In the genomic region with DNA sequence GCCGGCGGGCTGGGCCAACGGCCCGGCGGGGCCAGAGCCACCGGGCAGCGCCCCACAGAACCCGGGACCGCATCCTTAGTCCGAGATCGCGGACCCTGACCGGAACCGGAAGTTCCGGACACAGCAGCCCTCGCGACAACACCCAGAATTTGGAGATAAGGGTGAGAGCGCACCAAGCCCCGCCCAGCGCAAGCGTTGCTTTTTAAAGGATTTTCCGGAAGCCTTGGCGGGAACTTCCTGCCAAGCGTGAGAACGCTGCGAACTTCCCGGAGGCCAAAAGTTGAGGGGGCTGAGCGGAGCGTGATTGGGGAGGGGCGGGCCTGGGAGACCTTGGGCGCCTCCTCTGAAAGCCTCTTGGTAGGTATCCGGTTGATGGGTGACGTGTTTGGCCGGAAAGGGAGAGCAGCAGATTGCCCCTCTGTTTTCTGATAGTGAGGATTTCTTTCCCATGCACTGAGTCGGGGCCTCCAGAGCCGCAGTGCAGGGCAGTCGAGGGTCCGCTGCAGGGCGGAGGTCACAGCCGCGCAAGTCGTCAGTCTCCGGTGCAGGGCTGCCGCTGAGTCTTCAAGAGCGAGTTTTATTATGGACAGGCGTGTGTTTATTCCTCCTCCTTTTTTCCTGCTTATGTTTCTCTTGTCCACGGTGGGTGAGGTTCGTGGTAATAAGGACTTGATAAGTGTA, we compare ENCODE assay signal across 8 cellular contexts. TPM values are rescaled to one million over a fixed set of nuclear protein-coding genes. Genes with fewer than 3 reads are reported as not detected.
A peak's percentile ranks its signal among the peaks of the same experiment; 100 is the strongest.
DNase-seq lines count a peak whose midpoint lies in the region; ATAC-seq and TF ChIP-seq lines count a peak whose summit lies in the region.

A gene with protein sequence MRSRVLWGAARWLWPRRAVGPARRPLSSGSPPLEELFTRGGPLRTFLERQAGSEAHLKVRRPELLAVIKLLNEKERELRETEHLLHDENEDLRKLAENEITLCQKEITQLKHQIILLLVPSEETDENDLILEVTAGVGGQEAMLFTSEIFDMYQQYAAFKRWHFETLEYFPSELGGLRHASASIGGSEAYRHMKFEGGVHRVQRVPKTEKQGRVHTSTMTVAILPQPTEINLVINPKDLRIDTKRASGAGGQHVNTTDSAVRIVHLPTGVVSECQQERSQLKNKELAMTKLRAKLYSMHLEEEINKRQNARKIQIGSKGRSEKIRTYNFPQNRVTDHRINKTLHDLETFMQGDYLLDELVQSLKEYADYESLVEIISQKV (minus strand): TSS at position 97 of the 681 bp plus-strand sequence. CDS start 24 bp downstream, at position 73.

- CTCF ChIA-PET in T-cell (lab: Charles Lee) = no interaction called here

- peak within 1 kb of the TSS; percentile 99 for H3K4me2 ChIP-seq in trophoblast cell (ENCODE audit: low read length)

- no peak within 1 kb of the TSS for H2BK12ac ChIP-seq in trophoblast cell (ENCODE audit: low read length)

- H3K27me3 ChIP-seq in trophoblast cell (ENCODE audit: insufficient read depth, low read length) (no peaks in the 10 kb centered on the region), transverse colon (no peaks in the 10 kb centered on the region)

- intact Hi-C loops in cardiac septum (cut with DNase I) = loop anchor here (2.0 kb wide), 1 partner anchor 20 kb away; a partner anchor contains a TSS
- intact Hi-C loops in transverse colon (cut with DNase I; ENCODE audit: low total_unique reads) = no loop called here

- peak within 1 kb of the TSS; percentile 55 for H4K91ac ChIP-seq in trophoblast cell (ENCODE audit: low read depth, low read length)

- H4K8ac ChIP-seq in trophoblast cell (ENCODE audit: low read depth, low read length) = peak within 1 kb of the TSS; percentile 94

- peak within 1 kb of the TSS; percentile 78 for H3K4ac ChIP-seq in trophoblast cell (ENCODE audit: low read depth, low read length)

- peaks cover 8% of the 10 kb centered on the region for H3K79me2 ChIP-seq in trophoblast cell (ENCODE audit: control insufficient read depth, insufficient read depth, low read length, poor library complexity)

- H3K23ac ChIP-seq in trophoblast cell (ENCODE audit: low read length) = no peak within 1 kb of the TSS

- H3K9ac ChIP-seq in trophoblast cell (ENCODE audit: low read length) = peak within 1 kb of the TSS; percentile 94

- no peaks in the 10 kb centered on the region for H3K9me3 Mint-ChIP-seq in T-cell

- H3K4me3 ChIP-seq in GM12875 (ENCODE audit: low read depth, low read length) (peak within 1 kb of the TSS; percentile 46), trophoblast cell (ENCODE audit: low read depth, low read length) (peak within 1 kb of the TSS; percentile 92), transverse colon (peak within 1 kb of the TSS; percentile 56 to 92 (median 72))

- peaks cover 48 to 53% (median 49%) of the 10 kb centered on the region in 3 donors for H3K4me1 Mint-ChIP-seq in T-cell

- H3K4me3 Mint-ChIP-seq in T-cell = peak within 1 kb of the TSS; percentile 94 to 97 (median 96)

- peak; percentile 90 for TF ChIP-seq POLR2A in transverse colon (IDR thresholded peaks at IDR 0.05)

- DNase-seq in NCI-H1417 treated with DMSO at 0.1 percent for 48 hours (lab: John Stamatoyannopoulos, UW) (peak; percentile 73), T-cell (peak; percentile 62 to 86 (median 76)), cardiac septum (ENCODE audit: low spot score) (peak; percentile 96), trophoblast cell (peak; percentile 96 to 98), transverse colon (peak; percentile 95)

- H3K36me3 Mint-ChIP-seq in T-cell = peaks cover 8% of the 10 kb centered on the region

- ATAC-seq in HG02763 (IDR thresholded peaks at IDR 0.05; ENCODE audit: unreplicated experiment) (peak; percentile 98), T-cell (replicated peaks in 1 of 4) (peak; percentile 84 to 90 (median 85))

- POLR2A ChIA-PET in T-cell (lab: Charles Lee) = interaction anchor here in 1 of 2 donors (0.6 to 1.0 kb wide), 3 partner anchors 17 to 29 kb away, joined by 3 to 4 read pairs (median 3); a partner anchor contains a TSS

- H3K4me1 ChIP-seq in trophoblast cell (ENCODE audit: control insufficient read depth in 1 of 2, insufficient read depth in 2 of 2, low read length in 2 of 2) (peaks cover 0 to 2% of the 10 kb centered on the region in 2 experiments), transverse colon (peaks cover 10 to 42% (median 26%) of the 10 kb centered on the region in 4 donors)

- H3K18ac ChIP-seq in trophoblast cell (ENCODE audit: low read length) = peak within 1 kb of the TSS; percentile 82

- peak within 1 kb of the TSS; percentile 77 for H3K14ac ChIP-seq in trophoblast cell (ENCODE audit: low read length)

- no peak within 1 kb of the TSS for H2AK5ac ChIP-seq in trophoblast cell (ENCODE audit: low read length)

- H3K27ac ChIP-seq in adipose tissue (ENCODE audit: low read depth, low read length) (peak within 1 kb of the TSS; percentile 78), trophoblast cell (ENCODE audit: low read depth, low read length) (peak within 1 kb of the TSS; percentile 35), transverse colon (peak within 1 kb of the TSS; percentile 87 to 92 (median 92))

- H3K79me1 ChIP-seq in trophoblast cell (ENCODE audit: low read length) = peaks cover 5% of the 10 kb centered on the region

- peak; percentile 60 for TF ChIP-seq EP300 in transverse colon (IDR thresholded peaks at IDR 0.05; ENCODE audit: low read depth)

- H3K27ac Mint-ChIP-seq in T-cell = peak within 1 kb of the TSS; percentile 93 to 95

- peak within 1 kb of the TSS; percentile 72 for H2BK5ac ChIP-seq in trophoblast cell (ENCODE audit: low read depth, low read length, poor library complexity)

- no peaks in the 10 kb centered on the region for H3K36me3 ChIP-seq in trophoblast cell (ENCODE audit: control insufficient read depth in 1 of 2, insufficient read depth in 2 of 2, low read length in 2 of 2)
- H3K36me3 ChIP-seq in transverse colon = peaks cover 0 to 4% (median 1%) of the 10 kb centered on the region in 4 donors

- WGBS in adipose tissue, 3 donors = 0 to 1% (median 1%) methylated on average over 33 to 48 of the region's 48 CpGs
- WGBS in trophoblast cell (ENCODE audit: extremely low coverage, insufficient coverage, insufficient read length) = no CpG with 5 or more reads among the region's 48 CpGs
- WGBS in transverse colon (ENCODE audit: low coverage in 1 of 2), 2 donors = 0% methylated on average over 3 to 48 of the region's 48 CpGs

- peak within 1 kb of the TSS; percentile 89 for H4K12ac ChIP-seq in trophoblast cell (ENCODE audit: low read depth, low read length)

- peak within 1 kb of the TSS; percentile 94 for H2AFZ ChIP-seq in trophoblast cell (ENCODE audit: insufficient read depth, low read length, poor library complexity)

- peak within 1 kb of the TSS; percentile 68 for H2BK120ac ChIP-seq in trophoblast cell (ENCODE audit: insufficient read depth, low read length, poor library complexity)

- in situ Hi-C loops in transverse colon (cut with MboI; ENCODE audit: low pct_ligation_motif_present in 1 of 4, low pct_unique_long_range_greater_than_20kb in 1 of 4, low sequenced_read_pairs in 3 of 4) = no loop called here

- no peaks in the 10 kb centered on the region for H3K27me3 Mint-ChIP-seq in T-cell

- TF ChIP-seq CTCF in GM12875 (IDR thresholded peaks at IDR 0.05; ENCODE audit: borderline replicate concordance, insufficient read depth, low read depth, low read length) = no peak
- no peak for TF ChIP-seq CTCF in transverse colon (IDR thresholded peaks at IDR 0.05)

- H3K9me3 ChIP-seq in trophoblast cell (ENCODE audit: insufficient read depth, low read depth, low read length) (no peaks in the 10 kb centered on the region), transverse colon (no peaks in the 10 kb centered on the region)

RNA-seq across cellular contexts. Expression of the gene that starts here (rescaled TPM):
- total RNA-seq in T-cell (10 to 100 TPM in 3 of 5 donors, 1 to 10 TPM in 2; 7.0 to 12.2 (median 11.0) TPM), cardiac septum (23.8 TPM), transverse colon (10 to 100 TPM in 3 of 4 donors, 1 to 10 TPM in 1; 3.6 to 17.1 (median 15.9) TPM)
- polyA plus RNA-seq in adipose tissue = 10 to 100 TPM in 2 of 3 donors, 1 to 10 TPM in 1; 4.3 to 15.8 (median 13.5) TPM
- 13.4 and 13.6 TPM in 2 replicates for polyA plus RNA-seq in trophoblast cell (2013)

Comparison
In these comparisons a context has a peak if more than half of its experiments do, and no peak if none do; other contexts are left out.
1. Peak in every context shown above with its lines: DNase-seq, ATAC-seq, H3K4me3 ChIP-seq and H3K27ac ChIP-seq.
2. H3K27ac ChIP-seq: peak in every context shown above with its lines; median percentile 92 in transverse colon; 78 in adipose tissue; 35 in trophoblast cell.